ENCODE assay signal across 1 cellular context in the genomic region with DNA sequence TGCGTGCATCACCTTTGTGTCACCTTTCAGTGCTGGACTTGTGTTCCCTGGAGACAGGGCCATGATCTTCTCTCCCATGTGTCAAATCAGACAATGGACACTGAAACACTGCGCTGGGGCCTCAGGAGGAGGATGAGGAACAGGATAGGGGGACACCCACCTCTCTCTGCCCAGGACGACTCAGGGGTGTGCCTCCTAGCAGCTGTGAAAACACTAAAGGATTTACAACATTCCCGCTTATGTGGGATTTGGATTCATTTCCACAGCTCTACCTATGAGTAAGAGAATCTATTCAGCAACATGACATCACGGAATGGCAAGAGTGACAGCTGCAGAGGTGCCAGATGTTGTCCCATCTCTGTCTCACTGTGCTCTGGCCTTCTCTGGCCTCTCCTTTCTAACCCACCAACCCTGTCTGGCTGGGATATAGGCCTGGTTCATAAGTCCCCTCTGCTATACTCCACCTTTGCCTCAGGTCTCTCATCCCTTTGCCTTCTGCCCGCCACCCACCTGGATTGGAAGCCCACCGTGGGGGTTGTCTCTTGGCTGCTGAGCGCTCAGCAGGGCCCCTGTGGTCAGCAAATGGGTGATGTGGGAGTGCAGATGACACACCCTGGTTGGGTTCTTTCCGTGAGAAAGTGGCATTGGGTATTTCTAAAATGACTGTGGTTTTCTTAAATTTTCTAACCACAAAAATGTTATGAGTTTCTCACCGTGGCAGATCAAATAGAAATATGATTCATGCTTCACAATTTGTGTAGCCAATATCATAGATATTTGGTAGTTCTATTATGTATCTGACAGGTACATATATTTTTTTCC.
A peak's percentile ranks its signal among the peaks of the same experiment; 100 is the strongest.
TF ChIP-seq lines count a peak whose summit lies in the region.

No MANE protein-coding gene starts in this region.

TF ChIP-seq in GM12878, 131 proteins besides CTCF, POLR2A, EP300 and RAD21 (continued from another document and continues in another):
- TF ChIP-seq FOS (IDR thresholded peaks at IDR 0.05; ENCODE audit: borderline replicate concordance, extremely low read depth, insufficient read length) (no peak), KAT2A (conservative IDR thresholded peaks at IDR 0.05; ENCODE audit: control insufficient read depth, low read depth, low read length) (no peak), SMC3 (IDR thresholded peaks at IDR 0.05; ENCODE audit: borderline replicate concordance, low read length) (no peak; the same call in 1 of the 2 replicates), MTA2 (IDR thresholded peaks at IDR 0.05; ENCODE audit: low read depth) (peak; percentile 91), KLF5 (IDR thresholded peaks at IDR 0.05; ENCODE audit: partially characterized antibody) (no peak), RB1 (IDR thresholded peaks at IDR 0.05; ENCODE audit: borderline replicate concordance) (0 out of 2 replicates have a peak, but pooled peaks have one; percentile 49), GATAD2B (conservative IDR thresholded peaks at IDR 0.05; ENCODE audit: low read depth) (peak; percentile 87), NRF1 (conservative IDR thresholded peaks at IDR 0.05; ENCODE audit: low read depth, low read length) (no peak), MEF2A (IDR thresholded peaks at IDR 0.05; ENCODE audit: insufficient read depth, low read depth, low read length) (0 out of 2 replicates have a peak, but pooled peaks have one; percentile 10), CEBPB (IDR thresholded peaks at IDR 0.05; ENCODE audit: borderline replicate concordance in 1 of 2, low read depth in 2 of 2, low read length in 2 of 2) (no peak), HDAC6 (IDR thresholded peaks at IDR 0.05; ENCODE audit: unreplicated experiment) (no peak), ZNF274 (IDR thresholded peaks at IDR 0.05; ENCODE audit: insufficient read depth, insufficient read length) (no peak), TCF7 (IDR thresholded peaks at IDR 0.05; ENCODE audit: borderline replicate concordance) (peak; percentile 75), TCF12 (IDR thresholded peaks at IDR 0.05; ENCODE audit: low read depth, low read length) (peak; percentile 33; the same call in 1 of the 2 replicates), MXI1 (IDR thresholded peaks at IDR 0.05; ENCODE audit: low read depth, low read length) (no peak), BRCA1 (IDR thresholded peaks at IDR 0.05; ENCODE audit: low read depth, low read length) (no peak), CBFB (IDR thresholded peaks at IDR 0.05; ENCODE audit: low read depth) (peak; percentile 92), SUZ12 (IDR thresholded peaks at IDR 0.05; ENCODE audit: unreplicated experiment) (no peak), SUPT20H (IDR thresholded peaks at IDR 0.05; ENCODE audit: borderline replicate concordance, control insufficient read depth, low read depth, low read length) (no peak), ZBED1 (IDR thresholded peaks at IDR 0.05; ENCODE audit: borderline replicate concordance) (0 out of 2 replicates have a peak, but pooled peaks have one; percentile 42), EED (IDR thresholded peaks at IDR 0.05; ENCODE audit: low read depth) (peak; percentile 53), CHD2 (IDR thresholded peaks at IDR 0.05; ENCODE audit: borderline replicate concordance, low read depth, low read length) (no peak), JUND (IDR thresholded peaks at IDR 0.05; ENCODE audit: low read depth, low read length) (peak; percentile 25; the same call in 1 of the 2 replicates), STAT1 (conservative IDR thresholded peaks at IDR 0.05) (no peak), PAX5 (IDR thresholded peaks at IDR 0.05; ENCODE audit: borderline replicate concordance, low read depth, low read length) (peak; percentile 71), KDM1A (IDR thresholded peaks at IDR 0.05; ENCODE audit: borderline replicate concordance) (no peak), PAX8 (IDR thresholded peaks at IDR 0.05) (no peak), FOXM1 (IDR thresholded peaks at IDR 0.05; ENCODE audit: low read depth, low read length) (peak; percentile 84; the same call in 1 of the 2 replicates), PML (IDR thresholded peaks at IDR 0.05; ENCODE audit: low read length) (no peak), IKZF2 (IDR thresholded peaks at IDR 0.05) (peak; percentile 72 to 83), NFYA (IDR thresholded peaks at IDR 0.05; ENCODE audit: borderline replicate concordance, low read depth, low read length) (no peak)
- TF ChIP-seq, protein P1, sequence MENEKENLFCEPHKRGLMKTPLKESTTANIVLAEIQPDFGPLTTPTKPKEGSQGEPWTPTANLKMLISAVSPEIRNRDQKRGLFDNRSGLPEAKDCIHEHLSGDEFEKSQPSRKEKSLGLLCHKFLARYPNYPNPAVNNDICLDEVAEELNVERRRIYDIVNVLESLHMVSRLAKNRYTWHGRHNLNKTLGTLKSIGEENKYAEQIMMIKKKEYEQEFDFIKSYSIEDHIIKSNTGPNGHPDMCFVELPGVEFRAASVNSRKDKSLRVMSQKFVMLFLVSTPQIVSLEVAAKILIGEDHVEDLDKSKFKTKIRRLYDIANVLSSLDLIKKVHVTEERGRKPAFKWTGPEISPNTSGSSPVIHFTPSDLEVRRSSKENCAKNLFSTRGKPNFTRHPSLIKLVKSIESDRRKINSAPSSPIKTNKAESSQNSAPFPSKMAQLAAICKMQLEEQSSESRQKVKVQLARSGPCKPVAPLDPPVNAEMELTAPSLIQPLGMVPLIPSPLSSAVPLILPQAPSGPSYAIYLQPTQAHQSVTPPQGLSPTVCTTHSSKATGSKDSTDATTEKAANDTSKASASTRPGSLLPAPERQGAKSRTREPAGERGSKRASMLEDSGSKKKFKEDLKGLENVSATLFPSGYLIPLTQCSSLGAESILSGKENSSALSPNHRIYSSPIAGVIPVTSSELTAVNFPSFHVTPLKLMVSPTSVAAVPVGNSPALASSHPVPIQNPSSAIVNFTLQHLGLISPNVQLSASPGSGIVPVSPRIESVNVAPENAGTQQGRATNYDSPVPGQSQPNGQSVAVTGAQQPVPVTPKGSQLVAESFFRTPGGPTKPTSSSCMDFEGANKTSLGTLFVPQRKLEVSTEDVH (IDR thresholded peaks at IDR 0.05; ENCODE audit: low read depth, partially characterized antibody) = no peak
- TF ChIP-seq, protein P2, sequence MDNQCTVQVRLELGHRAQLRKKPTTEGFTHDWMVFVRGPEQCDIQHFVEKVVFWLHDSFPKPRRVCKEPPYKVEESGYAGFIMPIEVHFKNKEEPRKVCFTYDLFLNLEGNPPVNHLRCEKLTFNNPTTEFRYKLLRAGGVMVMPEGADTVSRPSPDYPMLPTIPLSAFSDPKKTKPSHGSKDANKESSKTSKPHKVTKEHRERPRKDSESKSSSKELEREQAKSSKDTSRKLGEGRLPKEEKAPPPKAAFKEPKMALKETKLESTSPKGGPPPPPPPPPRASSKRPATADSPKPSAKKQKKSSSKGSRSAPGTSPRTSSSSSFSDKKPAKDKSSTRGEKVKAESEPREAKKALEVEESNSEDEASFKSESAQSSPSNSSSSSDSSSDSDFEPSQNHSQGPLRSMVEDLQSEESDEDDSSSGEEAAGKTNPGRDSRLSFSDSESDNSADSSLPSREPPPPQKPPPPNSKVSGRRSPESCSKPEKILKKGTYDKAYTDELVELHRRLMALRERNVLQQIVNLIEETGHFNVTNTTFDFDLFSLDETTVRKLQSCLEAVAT (IDR thresholded peaks at IDR 0.05) = peak; percentile 93
- TF ChIP-seq, protein P3, sequence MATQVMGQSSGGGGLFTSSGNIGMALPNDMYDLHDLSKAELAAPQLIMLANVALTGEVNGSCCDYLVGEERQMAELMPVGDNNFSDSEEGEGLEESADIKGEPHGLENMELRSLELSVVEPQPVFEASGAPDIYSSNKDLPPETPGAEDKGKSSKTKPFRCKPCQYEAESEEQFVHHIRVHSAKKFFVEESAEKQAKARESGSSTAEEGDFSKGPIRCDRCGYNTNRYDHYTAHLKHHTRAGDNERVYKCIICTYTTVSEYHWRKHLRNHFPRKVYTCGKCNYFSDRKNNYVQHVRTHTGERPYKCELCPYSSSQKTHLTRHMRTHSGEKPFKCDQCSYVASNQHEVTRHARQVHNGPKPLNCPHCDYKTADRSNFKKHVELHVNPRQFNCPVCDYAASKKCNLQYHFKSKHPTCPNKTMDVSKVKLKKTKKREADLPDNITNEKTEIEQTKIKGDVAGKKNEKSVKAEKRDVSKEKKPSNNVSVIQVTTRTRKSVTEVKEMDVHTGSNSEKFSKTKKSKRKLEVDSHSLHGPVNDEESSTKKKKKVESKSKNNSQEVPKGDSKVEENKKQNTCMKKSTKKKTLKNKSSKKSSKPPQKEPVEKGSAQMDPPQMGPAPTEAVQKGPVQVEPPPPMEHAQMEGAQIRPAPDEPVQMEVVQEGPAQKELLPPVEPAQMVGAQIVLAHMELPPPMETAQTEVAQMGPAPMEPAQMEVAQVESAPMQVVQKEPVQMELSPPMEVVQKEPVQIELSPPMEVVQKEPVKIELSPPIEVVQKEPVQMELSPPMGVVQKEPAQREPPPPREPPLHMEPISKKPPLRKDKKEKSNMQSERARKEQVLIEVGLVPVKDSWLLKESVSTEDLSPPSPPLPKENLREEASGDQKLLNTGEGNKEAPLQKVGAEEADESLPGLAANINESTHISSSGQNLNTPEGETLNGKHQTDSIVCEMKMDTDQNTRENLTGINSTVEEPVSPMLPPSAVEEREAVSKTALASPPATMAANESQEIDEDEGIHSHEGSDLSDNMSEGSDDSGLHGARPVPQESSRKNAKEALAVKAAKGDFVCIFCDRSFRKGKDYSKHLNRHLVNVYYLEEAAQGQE (IDR thresholded peaks at IDR 0.05; ENCODE audit: low read depth, low read length) = no peak
- TF ChIP-seq, protein P4, sequence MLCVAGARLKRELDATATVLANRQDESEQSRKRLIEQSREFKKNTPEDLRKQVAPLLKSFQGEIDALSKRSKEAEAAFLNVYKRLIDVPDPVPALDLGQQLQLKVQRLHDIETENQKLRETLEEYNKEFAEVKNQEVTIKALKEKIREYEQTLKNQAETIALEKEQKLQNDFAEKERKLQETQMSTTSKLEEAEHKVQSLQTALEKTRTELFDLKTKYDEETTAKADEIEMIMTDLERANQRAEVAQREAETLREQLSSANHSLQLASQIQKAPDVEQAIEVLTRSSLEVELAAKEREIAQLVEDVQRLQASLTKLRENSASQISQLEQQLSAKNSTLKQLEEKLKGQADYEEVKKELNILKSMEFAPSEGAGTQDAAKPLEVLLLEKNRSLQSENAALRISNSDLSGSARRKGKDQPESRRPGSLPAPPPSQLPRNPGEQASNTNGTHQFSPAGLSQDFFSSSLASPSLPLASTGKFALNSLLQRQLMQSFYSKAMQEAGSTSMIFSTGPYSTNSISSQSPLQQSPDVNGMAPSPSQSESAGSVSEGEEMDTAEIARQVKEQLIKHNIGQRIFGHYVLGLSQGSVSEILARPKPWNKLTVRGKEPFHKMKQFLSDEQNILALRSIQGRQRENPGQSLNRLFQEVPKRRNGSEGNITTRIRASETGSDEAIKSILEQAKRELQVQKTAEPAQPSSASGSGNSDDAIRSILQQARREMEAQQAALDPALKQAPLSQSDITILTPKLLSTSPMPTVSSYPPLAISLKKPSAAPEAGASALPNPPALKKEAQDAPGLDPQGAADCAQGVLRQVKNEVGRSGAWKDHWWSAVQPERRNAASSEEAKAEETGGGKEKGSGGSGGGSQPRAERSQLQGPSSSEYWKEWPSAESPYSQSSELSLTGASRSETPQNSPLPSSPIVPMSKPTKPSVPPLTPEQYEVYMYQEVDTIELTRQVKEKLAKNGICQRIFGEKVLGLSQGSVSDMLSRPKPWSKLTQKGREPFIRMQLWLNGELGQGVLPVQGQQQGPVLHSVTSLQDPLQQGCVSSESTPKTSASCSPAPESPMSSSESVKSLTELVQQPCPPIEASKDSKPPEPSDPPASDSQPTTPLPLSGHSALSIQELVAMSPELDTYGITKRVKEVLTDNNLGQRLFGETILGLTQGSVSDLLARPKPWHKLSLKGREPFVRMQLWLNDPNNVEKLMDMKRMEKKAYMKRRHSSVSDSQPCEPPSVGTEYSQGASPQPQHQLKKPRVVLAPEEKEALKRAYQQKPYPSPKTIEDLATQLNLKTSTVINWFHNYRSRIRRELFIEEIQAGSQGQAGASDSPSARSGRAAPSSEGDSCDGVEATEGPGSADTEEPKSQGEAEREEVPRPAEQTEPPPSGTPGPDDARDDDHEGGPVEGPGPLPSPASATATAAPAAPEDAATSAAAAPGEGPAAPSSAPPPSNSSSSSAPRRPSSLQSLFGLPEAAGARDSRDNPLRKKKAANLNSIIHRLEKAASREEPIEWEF (IDR thresholded peaks at IDR 0.05; ENCODE audit: insufficient replicate concordance, low read depth, low read length) = peak; percentile 84
- TF ChIP-seq, protein P5, sequence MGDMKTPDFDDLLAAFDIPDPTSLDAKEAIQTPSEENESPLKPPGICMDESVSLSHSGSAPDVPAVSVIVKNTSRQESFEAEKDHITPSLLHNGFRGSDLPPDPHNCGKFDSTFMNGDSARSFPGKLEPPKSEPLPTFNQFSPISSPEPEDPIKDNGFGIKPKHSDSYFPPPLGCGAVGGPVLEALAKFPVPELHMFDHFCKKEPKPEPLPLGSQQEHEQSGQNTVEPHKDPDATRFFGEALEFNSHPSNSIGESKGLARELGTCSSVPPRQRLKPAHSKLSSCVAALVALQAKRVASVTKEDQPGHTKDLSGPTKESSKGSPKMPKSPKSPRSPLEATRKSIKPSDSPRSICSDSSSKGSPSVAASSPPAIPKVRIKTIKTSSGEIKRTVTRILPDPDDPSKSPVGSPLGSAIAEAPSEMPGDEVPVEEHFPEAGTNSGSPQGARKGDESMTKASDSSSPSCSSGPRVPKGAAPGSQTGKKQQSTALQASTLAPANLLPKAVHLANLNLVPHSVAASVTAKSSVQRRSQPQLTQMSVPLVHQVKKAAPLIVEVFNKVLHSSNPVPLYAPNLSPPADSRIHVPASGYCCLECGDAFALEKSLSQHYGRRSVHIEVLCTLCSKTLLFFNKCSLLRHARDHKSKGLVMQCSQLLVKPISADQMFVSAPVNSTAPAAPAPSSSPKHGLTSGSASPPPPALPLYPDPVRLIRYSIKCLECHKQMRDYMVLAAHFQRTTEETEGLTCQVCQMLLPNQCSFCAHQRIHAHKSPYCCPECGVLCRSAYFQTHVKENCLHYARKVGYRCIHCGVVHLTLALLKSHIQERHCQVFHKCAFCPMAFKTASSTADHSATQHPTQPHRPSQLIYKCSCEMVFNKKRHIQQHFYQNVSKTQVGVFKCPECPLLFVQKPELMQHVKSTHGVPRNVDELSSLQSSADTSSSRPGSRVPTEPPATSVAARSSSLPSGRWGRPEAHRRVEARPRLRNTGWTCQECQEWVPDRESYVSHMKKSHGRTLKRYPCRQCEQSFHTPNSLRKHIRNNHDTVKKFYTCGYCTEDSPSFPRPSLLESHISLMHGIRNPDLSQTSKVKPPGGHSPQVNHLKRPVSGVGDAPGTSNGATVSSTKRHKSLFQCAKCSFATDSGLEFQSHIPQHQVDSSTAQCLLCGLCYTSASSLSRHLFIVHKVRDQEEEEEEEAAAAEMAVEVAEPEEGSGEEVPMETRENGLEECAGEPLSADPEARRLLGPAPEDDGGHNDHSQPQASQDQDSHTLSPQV (IDR thresholded peaks at IDR 0.05) = no peak
- TF ChIP-seq, protein P6, sequence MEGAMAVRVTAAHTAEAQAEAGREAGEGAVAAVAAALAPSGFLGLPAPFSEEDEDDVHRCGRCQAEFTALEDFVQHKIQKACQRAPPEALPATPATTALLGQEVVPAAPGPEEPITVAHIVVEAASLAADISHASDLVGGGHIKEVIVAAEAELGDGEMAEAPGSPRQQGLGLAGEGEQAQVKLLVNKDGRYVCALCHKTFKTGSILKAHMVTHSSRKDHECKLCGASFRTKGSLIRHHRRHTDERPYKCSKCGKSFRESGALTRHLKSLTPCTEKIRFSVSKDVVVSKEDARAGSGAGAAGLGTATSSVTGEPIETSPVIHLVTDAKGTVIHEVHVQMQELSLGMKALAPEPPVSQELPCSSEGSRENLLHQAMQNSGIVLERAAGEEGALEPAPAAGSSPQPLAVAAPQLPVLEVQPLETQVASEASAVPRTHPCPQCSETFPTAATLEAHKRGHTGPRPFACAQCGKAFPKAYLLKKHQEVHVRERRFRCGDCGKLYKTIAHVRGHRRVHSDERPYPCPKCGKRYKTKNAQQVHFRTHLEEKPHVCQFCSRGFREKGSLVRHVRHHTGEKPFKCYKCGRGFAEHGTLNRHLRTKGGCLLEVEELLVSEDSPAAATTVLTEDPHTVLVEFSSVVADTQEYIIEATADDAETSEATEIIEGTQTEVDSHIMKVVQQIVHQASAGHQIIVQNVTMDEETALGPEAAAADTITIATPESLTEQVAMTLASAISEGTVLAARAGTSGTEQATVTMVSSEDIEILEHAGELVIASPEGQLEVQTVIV (IDR thresholded peaks at IDR 0.05; ENCODE audit: borderline replicate concordance, partially characterized antibody) = no peak
